Comparison of ENCODE assay signal across 16 cellular contexts in the genomic region with DNA sequence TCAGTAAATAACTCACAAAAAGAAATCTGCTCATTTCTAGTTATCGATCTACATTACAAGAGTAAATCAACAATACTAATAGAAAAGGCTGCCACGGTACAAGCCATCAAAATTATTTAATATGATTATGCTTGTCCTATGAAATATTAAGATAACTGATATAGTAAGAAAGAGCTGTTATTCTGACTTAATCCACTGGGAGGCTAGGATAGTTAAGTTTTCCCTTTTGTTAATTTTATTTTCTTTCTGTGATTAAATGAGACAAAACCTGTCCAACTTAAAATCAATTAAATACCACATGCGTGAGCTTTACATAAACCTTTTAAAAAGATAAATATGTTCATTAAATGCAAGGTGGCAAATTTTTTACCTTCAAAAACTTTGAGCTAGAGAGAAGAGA.
DNase-seq lines count a peak whose midpoint lies in the region; ATAC-seq, FAIRE-seq and TF ChIP-seq lines count a peak whose summit lies in the region.
"Had no signal": no experiment of that assay in that cellular context is flagged by ENCODE, and none has a peak within 500 bp of the region (broad histone marks: within the 10 kb centered on the region; RNA-seq: fewer than 3 reads in every experiment).

No MANE protein-coding gene starts in this region.

- WGBS in heart right ventricle, 2 donors = 97 to 99% methylated on average over 3 of the region's 3 CpGs

- H3K4me1 ChIP-seq in RWPE2 (ENCODE audit: insufficient read depth, poor library complexity, severe bottlenecking) = no peaks in the 10 kb centered on the region
- H3K4me1 ChIP-seq in heart right ventricle = no peaks in the 10 kb centered on the region

- no peak for TF ChIP-seq POLR2A in GM12892 (IDR thresholded peaks at IDR 0.05; ENCODE audit: low read depth, low read length)

- H3K27me3 ChIP-seq in RWPE2 (ENCODE audit: insufficient read depth, poor library complexity, severe bottlenecking) (no peaks in the 10 kb centered on the region), heart right ventricle (no peaks in the 10 kb centered on the region)
- H3K27me3 ChIP-seq: spleen had no signal

- intact Hi-C loops in heart right ventricle (cut with DNase I) = no loop called here

- ATAC-seq in RWPE2 (ENCODE audit: low read depth) = no peak
- no peak for ATAC-seq in GM21447 (IDR thresholded peaks at IDR 0.05; ENCODE audit: unreplicated experiment)
- ATAC-seq in heart right ventricle = no peak

- peak; percentile 22 for TF ChIP-seq CTCF in GM12864 (IDR thresholded peaks at IDR 0.05; ENCODE audit: low read depth, low read length, missing control alignments)
- peak; percentile 15 for TF ChIP-seq CTCF in RWPE2 (IDR thresholded peaks at IDR 0.05; ENCODE audit: poor library complexity, severe bottlenecking)
- peak; percentile 32 for TF ChIP-seq CTCF in fibroblast of the aortic adventitia (IDR thresholded peaks at IDR 0.05; ENCODE audit: insufficient read depth, low read length)
- TF ChIP-seq CTCF in heart right ventricle (IDR thresholded peaks at IDR 0.05) = no peak

- FAIRE-seq in A204.1 (lab: Jason Lieb, UNC) (peak; percentile 90), GM12892 (lab: Jason Lieb, UNC) (no peak)

- no peak overlapping the region for H3K27ac ChIP-seq in RWPE2 (ENCODE audit: poor library complexity, severe bottlenecking)
- no peak overlapping the region for H3K27ac ChIP-seq in heart right ventricle
- H3K27ac ChIP-seq: spleen had no signal

- H3K9me3 ChIP-seq in RWPE2 (ENCODE audit: severe bottlenecking) = no peaks in the 10 kb centered on the region
- H3K9me3 ChIP-seq in heart right ventricle = peaks cover 0 to 9% (median 0%) of the 10 kb centered on the region in 11 donors

- no peak for DNase-seq in GM12864 (ENCODE audit: low read depth)
- DNase-seq in RWPE2 (ENCODE audit: low spot score) = no peak
- no peak for DNase-seq in fibroblast of the aortic adventitia (ENCODE audit: low read depth)
- no peak for DNase-seq in COLO829 (ENCODE audit: low spot score)
- no peak for DNase-seq in heart right ventricle
- DNase-seq in GM12892 (ENCODE audit: insufficient read length) = no peak
- DNase-seq: activated naive CD4-positive, alpha-beta T cell treated with anti-CD3 and anti-CD28 coated beads, Interleukin-2, amount 10 ng/mL, durations not matched to agents 7 days and 5 days; caudate nucleus; DMS53; mesenchymal stem cell; NCI-H2081 treated with DMSO at 0.1 percent for 48 hours; NCI-H748 treated with DMSO at 0.1 percent for 48 hours; spleen; T-helper 9 cell had no signal

- H3K36me3 ChIP-seq in RWPE2 (ENCODE audit: low read depth) (no peaks in the 10 kb centered on the region), heart right ventricle (peaks cover 0 to 3% (median 0%) of the 10 kb centered on the region in 9 donors)

- H3K4me3 ChIP-seq in GM12864 (ENCODE audit: low read depth, low read length) (no peak overlapping the region), RWPE2 (ENCODE audit: severe bottlenecking) (no peak overlapping the region), fibroblast of the aortic adventitia (ENCODE audit: low read depth, low read length) (no peak overlapping the region), heart right ventricle (no peak overlapping the region)
- H3K4me3 ChIP-seq: spleen had no signal

Comparison
In these comparisons a context has a peak if more than half of its experiments do, and no peak if none do; other contexts are left out.
1. CTCF ChIP-seq: peak in GM12864 (single experiment), RWPE2 (single experiment) and fibroblast of the aortic adventitia (single experiment); none in heart right ventricle (0 of 9).